In the genomic region with DNA sequence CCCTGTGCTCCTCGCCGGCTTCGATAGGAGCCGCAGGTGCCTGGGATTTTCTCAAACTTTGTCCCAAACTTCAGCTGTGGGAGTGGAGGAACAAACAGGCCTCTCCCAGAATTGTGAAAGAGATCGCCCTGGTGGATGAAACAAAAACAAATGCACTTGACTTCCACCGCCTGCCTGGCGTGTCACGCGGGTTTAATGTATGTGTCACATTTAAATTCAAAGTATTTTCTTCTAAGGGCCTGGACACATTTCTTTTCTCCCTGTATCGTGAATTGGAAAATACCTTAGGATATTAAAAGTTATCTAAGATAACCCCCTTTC, we compare ENCODE assay signal across 8 cellular contexts. TPM values are rescaled to one million over a fixed set of nuclear protein-coding genes. Genes with fewer than 3 reads are reported as not detected.
DNase-seq lines count a peak whose midpoint lies in the region; ATAC-seq and TF ChIP-seq lines count a peak whose summit lies in the region.

No MANE protein-coding gene starts in this region.

- no peak overlapping the region for H3K23ac ChIP-seq in mesendoderm (ENCODE audit: low read length)

- H3K18ac ChIP-seq in mesendoderm (ENCODE audit: low read length), result peak overlapping the region; percentile 99

- no peak overlapping the region for H4K8ac ChIP-seq in mesendoderm (ENCODE audit: low read depth, low read length)

- peaks cover 36% of the 10 kb centered on the region for H3K79me2 ChIP-seq in mesendoderm (ENCODE audit: control insufficient read depth, insufficient read depth, low read length)

- H2BK15ac ChIP-seq in mesendoderm (replicated peaks; ENCODE audit: low read depth), result no peak overlapping the region

- no peak overlapping the region for H4K5ac ChIP-seq in mesendoderm (ENCODE audit: low read length)

- no peaks in the 10 kb centered on the region for H3K79me1 ChIP-seq in mesendoderm (ENCODE audit: low read length)

- peak overlapping the region; percentile 95 for H3K27ac ChIP-seq in SK-N-MC
- peak overlapping the region; percentile 100 for H3K27ac ChIP-seq in mesendoderm (ENCODE audit: low read depth, low read length)

- H3K9ac ChIP-seq in SK-N-MC (ENCODE audit: insufficient read length) (peak overlapping the region; percentile 84), mesendoderm (ENCODE audit: low read length) (peak overlapping the region; percentile 92)

- H3K36me3 Mint-ChIP-seq in dendritic cell treated with granulocyte-macrophage colony-stimulating factor and Interleukin-4, amounts not matched to agents 40 ng/mL and 50 ng/mL, for 4 days (ENCODE audit: low read depth), result peaks cover 22% of the 10 kb centered on the region
- peaks cover 3% of the 10 kb centered on the region for H3K36me3 Mint-ChIP-seq in type B pancreatic cell

- TF ChIP-seq CTCF in type B pancreatic cell (conservative IDR thresholded peaks at IDR 0.05), result peak; percentile 66

- peak overlapping the region; percentile 96 for H3K56ac ChIP-seq in mesendoderm (ENCODE audit: low read length)

- peak overlapping the region; percentile 98 for H3K27ac Mint-ChIP-seq in dendritic cell treated with granulocyte-macrophage colony-stimulating factor and Interleukin-4, amounts not matched to agents 40 ng/mL and 50 ng/mL, for 4 days
- peak overlapping the region; percentile 99 for H3K27ac Mint-ChIP-seq in type B pancreatic cell

- peak overlapping the region; percentile 85 for H2BK5ac ChIP-seq in mesendoderm (ENCODE audit: low read length)

- no peak overlapping the region for H2AK5ac ChIP-seq in mesendoderm (ENCODE audit: low read length)

- no peaks in the 10 kb centered on the region for H3K27me3 ChIP-seq in mesendoderm (ENCODE audit: insufficient read depth, low read length, poor library complexity)

- DNase-seq in DMS 273 (lab: John Stamatoyannopoulos, UW; ENCODE audit: unreplicated experiment) (peak; percentile 92), SK-N-MC (ENCODE audit: low read depth, low spot score) (no peak), mesendoderm (no peak), type B pancreatic cell (ENCODE audit: extremely low spot score, unreplicated experiment) (no peak), activated gamma-delta T cell (lab: John Stamatoyannopoulos, UW) (no peak)

- peaks cover 46% of the 10 kb centered on the region for H3K4me1 Mint-ChIP-seq in dendritic cell treated with granulocyte-macrophage colony-stimulating factor and Interleukin-4, amounts not matched to agents 40 ng/mL and 50 ng/mL, for 4 days (ENCODE audit: low read depth)
- H3K4me1 Mint-ChIP-seq in type B pancreatic cell (ENCODE audit: unreplicated experiment), result peaks cover 33% of the 10 kb centered on the region

- H3K4me3 Mint-ChIP-seq in dendritic cell treated with granulocyte-macrophage colony-stimulating factor and Interleukin-4, amounts not matched to agents 40 ng/mL and 50 ng/mL, for 4 days, result peak overlapping the region; percentile 96
- H3K4me3 Mint-ChIP-seq in type B pancreatic cell, result peak overlapping the region; percentile 96

- H2BK120ac ChIP-seq in mesendoderm (ENCODE audit: low read depth, low read length), result no peak overlapping the region

- H3K4me3 ChIP-seq in SK-N-MC (peak overlapping the region; percentile 90), mesendoderm (ENCODE audit: low read length) (peak overlapping the region; percentile 89)

- intact Hi-C loops in dendritic cell treated with granulocyte-macrophage colony-stimulating factor and Interleukin-4, amounts not matched to agents 40 ng/mL and 50 ng/mL, for 4 days (cut with micrococcal nuclease), result loop anchor here (2.0 to 5.0 kb wide), 4 partner anchors 37 to 1178 kb away; partner anchors contain the start of genes IQUB, NDUFA5 and POT1

- ATAC-seq in GM19397 (IDR thresholded peaks at IDR 0.05; ENCODE audit: unreplicated experiment), result peak; percentile 20
- peak; percentile 23 for ATAC-seq in HG03432 (IDR thresholded peaks at IDR 0.05; ENCODE audit: unreplicated experiment)

- no peaks in the 10 kb centered on the region for H3K9me3 ChIP-seq in SK-N-MC (ENCODE audit: low read depth, low read length)

- no peaks in the 10 kb centered on the region for H3K27me3 Mint-ChIP-seq in dendritic cell treated with granulocyte-macrophage colony-stimulating factor and Interleukin-4, amounts not matched to agents 40 ng/mL and 50 ng/mL, for 4 days
- H3K27me3 Mint-ChIP-seq in type B pancreatic cell, result no peaks in the 10 kb centered on the region

- H3K4me2 ChIP-seq in mesendoderm (ENCODE audit: low read length), result peak overlapping the region; percentile 32

- H3K4ac ChIP-seq in mesendoderm (ENCODE audit: low read depth, low read length), result peak overlapping the region; percentile 84

- WGBS in mesendoderm (ENCODE audit: extremely low coverage, insufficient coverage, low lambda C conversion rate), result no CpG with 5 or more reads among the region's 10 CpGs

- H3K9me3 Mint-ChIP-seq in dendritic cell treated with granulocyte-macrophage colony-stimulating factor and Interleukin-4, amounts not matched to agents 40 ng/mL and 50 ng/mL, for 4 days, result no peaks in the 10 kb centered on the region
- no peaks in the 10 kb centered on the region for H3K9me3 Mint-ChIP-seq in type B pancreatic cell

- H3K36me3 ChIP-seq in SK-N-MC (ENCODE audit: insufficient read depth, low read length), result peaks cover 7% of the 10 kb centered on the region; the same call in 1 of the 2 replicates
- no peaks in the 10 kb centered on the region for H3K36me3 ChIP-seq in mesendoderm (ENCODE audit: control insufficient read depth, insufficient read depth, low read length)

- no peaks in the 10 kb centered on the region for H3K4me1 ChIP-seq in mesendoderm (ENCODE audit: control insufficient read depth, low read depth, low read length)

RNA-seq across cellular contexts. Expression of gene WASL, which starts 0.7 kb away (rescaled TPM):
- 28.2 TPM for polyA plus RNA-seq in mesendoderm (2013, experiment 1 of 2)
- 29.0 TPM for polyA plus RNA-seq in mesendoderm (2013, experiment 2 of 2)
- total RNA-seq in type B pancreatic cell (ENCODE audit: low replicate concordance), result 34.4 and 47.5 TPM in 2 replicates
